Comparison of ENCODE assay signal across 5 cellular contexts in genomic region chr3:62183087-62183486, GRCh38.
"Had no signal": no experiment of that assay in that cellular context is flagged by ENCODE, and none has a peak within 500 bp of the region (broad histone marks: within the 10 kb centered on the region; RNA-seq: fewer than 3 reads in every experiment).

No MANE protein-coding gene starts in this region.

- ATAC-seq: GM23338, K562 had no signal

- H3K4me3 ChIP-seq: GM23338, K562 had no signal

- DNase-seq: H9, HCEC 1CT, IMR-90 had no signal
